Comparison of ENCODE assay signal across 1 cellular context in genomic region chr6:112879920-112880413, GRCh38.
TF ChIP-seq lines count a peak whose summit lies in the region.

No MANE protein-coding gene starts in this region.

TF ChIP-seq in HepG2, 621 proteins besides CTCF, POLR2A, EP300 and RAD21 (continued from another document):
- TF ChIP-seq, protein P1, sequence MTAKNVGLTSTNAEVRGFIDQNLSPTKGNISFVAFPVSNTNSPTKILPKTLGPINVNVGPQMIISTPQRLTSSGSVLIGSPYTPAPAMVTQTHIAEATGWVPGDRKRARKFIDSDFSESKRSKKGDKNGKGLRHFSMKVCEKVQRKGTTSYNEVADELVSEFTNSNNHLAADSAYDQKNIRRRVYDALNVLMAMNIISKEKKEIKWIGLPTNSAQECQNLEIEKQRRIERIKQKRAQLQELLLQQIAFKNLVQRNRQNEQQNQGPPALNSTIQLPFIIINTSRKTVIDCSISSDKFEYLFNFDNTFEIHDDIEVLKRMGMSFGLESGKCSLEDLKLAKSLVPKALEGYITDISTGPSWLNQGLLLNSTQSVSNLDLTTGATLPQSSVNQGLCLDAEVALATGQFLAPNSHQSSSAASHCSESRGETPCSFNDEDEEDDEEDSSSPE (CRISPR knock-in tag; IDR thresholded peaks at IDR 0.05) = peak; percentile 14; the same call in 1 of the 2 replicates
- TF ChIP-seq, protein P2, sequence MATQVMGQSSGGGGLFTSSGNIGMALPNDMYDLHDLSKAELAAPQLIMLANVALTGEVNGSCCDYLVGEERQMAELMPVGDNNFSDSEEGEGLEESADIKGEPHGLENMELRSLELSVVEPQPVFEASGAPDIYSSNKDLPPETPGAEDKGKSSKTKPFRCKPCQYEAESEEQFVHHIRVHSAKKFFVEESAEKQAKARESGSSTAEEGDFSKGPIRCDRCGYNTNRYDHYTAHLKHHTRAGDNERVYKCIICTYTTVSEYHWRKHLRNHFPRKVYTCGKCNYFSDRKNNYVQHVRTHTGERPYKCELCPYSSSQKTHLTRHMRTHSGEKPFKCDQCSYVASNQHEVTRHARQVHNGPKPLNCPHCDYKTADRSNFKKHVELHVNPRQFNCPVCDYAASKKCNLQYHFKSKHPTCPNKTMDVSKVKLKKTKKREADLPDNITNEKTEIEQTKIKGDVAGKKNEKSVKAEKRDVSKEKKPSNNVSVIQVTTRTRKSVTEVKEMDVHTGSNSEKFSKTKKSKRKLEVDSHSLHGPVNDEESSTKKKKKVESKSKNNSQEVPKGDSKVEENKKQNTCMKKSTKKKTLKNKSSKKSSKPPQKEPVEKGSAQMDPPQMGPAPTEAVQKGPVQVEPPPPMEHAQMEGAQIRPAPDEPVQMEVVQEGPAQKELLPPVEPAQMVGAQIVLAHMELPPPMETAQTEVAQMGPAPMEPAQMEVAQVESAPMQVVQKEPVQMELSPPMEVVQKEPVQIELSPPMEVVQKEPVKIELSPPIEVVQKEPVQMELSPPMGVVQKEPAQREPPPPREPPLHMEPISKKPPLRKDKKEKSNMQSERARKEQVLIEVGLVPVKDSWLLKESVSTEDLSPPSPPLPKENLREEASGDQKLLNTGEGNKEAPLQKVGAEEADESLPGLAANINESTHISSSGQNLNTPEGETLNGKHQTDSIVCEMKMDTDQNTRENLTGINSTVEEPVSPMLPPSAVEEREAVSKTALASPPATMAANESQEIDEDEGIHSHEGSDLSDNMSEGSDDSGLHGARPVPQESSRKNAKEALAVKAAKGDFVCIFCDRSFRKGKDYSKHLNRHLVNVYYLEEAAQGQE (IDR thresholded peaks at IDR 0.05; ENCODE audit: borderline replicate concordance in 1 of 2, low read depth in 1 of 2, low read length in 2 of 2) = no peak
- 0 out of 2 replicates have a peak, but pooled peaks have one; percentile 49 for TF ChIP-seq CAMTA2 (CRISPR knock-in tag; IDR thresholded peaks at IDR 0.05; ENCODE audit: borderline replicate concordance)
- TF ChIP-seq KDM1A (CRISPR knock-in tag; IDR thresholded peaks at IDR 0.05) = peak; percentile 63; the same call in 1 of the 2 replicates
- TF ChIP-seq ZNF567 (CRISPR knock-in tag; IDR thresholded peaks at IDR 0.05; ENCODE audit: borderline replicate concordance) = peak; percentile 48; the same call in 1 of the 2 replicates
- TF ChIP-seq SP2 (CRISPR knock-in tag; IDR thresholded peaks at IDR 0.05) = no peak
- TF ChIP-seq HOXD1 (CRISPR knock-in tag; IDR thresholded peaks at IDR 0.05) = peak; percentile 73
- peak; percentile 81 for TF ChIP-seq ZFY (CRISPR knock-in tag; IDR thresholded peaks at IDR 0.05)
- no peak for TF ChIP-seq ZBTB3 (CRISPR knock-in tag; IDR thresholded peaks at IDR 0.05; ENCODE audit: borderline replicate concordance, low read depth)
- no peak for TF ChIP-seq ZNF326 (CRISPR knock-in tag; IDR thresholded peaks at IDR 0.05; ENCODE audit: borderline replicate concordance)
- TF ChIP-seq, protein P3, sequence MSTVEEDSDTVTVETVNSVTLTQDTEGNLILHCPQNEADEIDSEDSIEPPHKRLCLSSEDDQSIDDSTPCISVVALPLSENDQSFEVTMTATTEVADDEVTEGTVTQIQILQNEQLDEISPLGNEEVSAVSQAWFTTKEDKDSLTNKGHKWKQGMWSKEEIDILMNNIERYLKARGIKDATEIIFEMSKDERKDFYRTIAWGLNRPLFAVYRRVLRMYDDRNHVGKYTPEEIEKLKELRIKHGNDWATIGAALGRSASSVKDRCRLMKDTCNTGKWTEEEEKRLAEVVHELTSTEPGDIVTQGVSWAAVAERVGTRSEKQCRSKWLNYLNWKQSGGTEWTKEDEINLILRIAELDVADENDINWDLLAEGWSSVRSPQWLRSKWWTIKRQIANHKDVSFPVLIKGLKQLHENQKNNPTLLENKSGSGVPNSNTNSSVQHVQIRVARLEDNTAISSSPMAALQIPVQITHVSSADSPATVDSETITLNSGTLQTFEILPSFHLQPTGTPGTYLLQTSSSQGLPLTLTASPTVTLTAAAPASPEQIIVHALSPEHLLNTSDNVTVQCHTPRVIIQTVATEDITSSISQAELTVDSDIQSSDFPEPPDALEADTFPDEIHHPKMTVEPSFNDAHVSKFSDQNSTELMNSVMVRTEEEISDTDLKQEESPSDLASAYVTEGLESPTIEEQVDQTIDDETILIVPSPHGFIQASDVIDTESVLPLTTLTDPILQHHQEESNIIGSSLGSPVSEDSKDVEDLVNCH (CRISPR knock-in tag; IDR thresholded peaks at IDR 0.05) = no peak
- TF ChIP-seq KDM5B (CRISPR knock-in tag; IDR thresholded peaks at IDR 0.05; ENCODE audit: borderline replicate concordance) = peak; percentile 89; the same call in 1 of the 2 replicates
- TF ChIP-seq ZNF230 (CRISPR knock-in tag; IDR thresholded peaks at IDR 0.05) = no peak
- peak; percentile 78; the same call in 1 of the 2 replicates for TF ChIP-seq ZNF563 (CRISPR knock-in tag; IDR thresholded peaks at IDR 0.05)
- TF ChIP-seq TARDBP (CRISPR knock-in tag; IDR thresholded peaks at IDR 0.05) = peak; percentile 70; the same call in 1 of the 2 replicates
- TF ChIP-seq GATA4 (IDR thresholded peaks at IDR 0.05; ENCODE audit: borderline replicate concordance, low read depth) = no peak
- TF ChIP-seq ZNF264 (CRISPR knock-in tag; IDR thresholded peaks at IDR 0.05) = peak; percentile 81; the same call in 1 of the 2 replicates
- peak; percentile 82 for TF ChIP-seq PHF8 (CRISPR knock-in tag; IDR thresholded peaks at IDR 0.05)
- TF ChIP-seq ARID5B (CRISPR knock-in tag; IDR thresholded peaks at IDR 0.05) = peak; percentile 85
- TF ChIP-seq, protein P4, sequence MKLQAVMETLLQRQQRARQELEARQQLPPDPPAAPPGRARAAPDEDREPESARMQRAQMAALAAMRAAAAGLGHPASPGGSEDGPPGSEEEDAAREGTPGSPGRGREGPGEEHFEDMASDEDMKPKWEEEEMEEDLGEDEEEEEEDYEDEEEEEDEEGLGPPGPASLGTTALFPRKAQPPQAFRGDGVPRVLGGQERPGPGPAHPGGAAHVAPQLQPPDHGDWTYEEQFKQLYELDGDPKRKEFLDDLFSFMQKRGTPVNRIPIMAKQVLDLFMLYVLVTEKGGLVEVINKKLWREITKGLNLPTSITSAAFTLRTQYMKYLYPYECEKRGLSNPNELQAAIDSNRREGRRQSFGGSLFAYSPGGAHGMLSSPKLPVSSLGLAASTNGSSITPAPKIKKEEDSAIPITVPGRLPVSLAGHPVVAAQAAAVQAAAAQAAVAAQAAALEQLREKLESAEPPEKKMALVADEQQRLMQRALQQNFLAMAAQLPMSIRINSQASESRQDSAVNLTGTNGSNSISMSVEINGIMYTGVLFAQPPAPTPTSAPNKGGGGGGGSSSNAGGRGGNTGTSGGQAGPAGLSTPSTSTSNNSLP (IDR thresholded peaks at IDR 0.05; ENCODE audit: low read depth, low read length) = no peak
- no peak for TF ChIP-seq AHR (CRISPR knock-in tag; IDR thresholded peaks at IDR 0.05)
- TF ChIP-seq ZBTB25 (CRISPR knock-in tag; IDR thresholded peaks at IDR 0.05) = peak; percentile 52
- TF ChIP-seq CEBPZ (IDR thresholded peaks at IDR 0.05; ENCODE audit: low read length) = no peak
- peak; percentile 51 for TF ChIP-seq ZNF770 (CRISPR knock-in tag; IDR thresholded peaks at IDR 0.05)
- TF ChIP-seq ZNF263 (CRISPR knock-in tag; IDR thresholded peaks at IDR 0.05) = 0 out of 2 replicates have a peak, but pooled peaks have one; percentile 33
- TF ChIP-seq, protein P5, sequence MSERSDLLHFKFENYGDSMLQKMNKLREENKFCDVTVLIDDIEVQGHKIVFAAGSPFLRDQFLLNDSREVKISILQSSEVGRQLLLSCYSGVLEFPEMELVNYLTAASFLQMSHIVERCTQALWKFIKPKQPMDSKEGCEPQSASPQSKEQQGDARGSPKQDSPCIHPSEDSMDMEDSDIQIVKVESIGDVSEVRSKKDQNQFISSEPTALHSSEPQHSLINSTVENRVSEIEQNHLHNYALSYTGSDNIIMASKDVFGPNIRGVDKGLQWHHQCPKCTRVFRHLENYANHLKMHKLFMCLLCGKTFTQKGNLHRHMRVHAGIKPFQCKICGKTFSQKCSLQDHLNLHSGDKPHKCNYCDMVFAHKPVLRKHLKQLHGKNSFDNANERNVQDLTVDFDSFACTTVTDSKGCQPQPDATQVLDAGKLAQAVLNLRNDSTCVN (CRISPR knock-in tag; IDR thresholded peaks at IDR 0.05; ENCODE audit: borderline replicate concordance) = no peak
- no peak for TF ChIP-seq BATF2 (CRISPR knock-in tag; IDR thresholded peaks at IDR 0.05)
- no peak for TF ChIP-seq SKI (IDR thresholded peaks at IDR 0.05; ENCODE audit: partially characterized antibody)
- no peak for TF ChIP-seq ZNF672 (CRISPR knock-in tag; IDR thresholded peaks at IDR 0.05)
- TF ChIP-seq MBD4 (IDR thresholded peaks at IDR 0.05; ENCODE audit: borderline replicate concordance, low read length) = no peak
- no peak for TF ChIP-seq ZNF577 (CRISPR knock-in tag; IDR thresholded peaks at IDR 0.05; ENCODE audit: borderline replicate concordance, low read depth)
- TF ChIP-seq U2AF2 (IDR thresholded peaks at IDR 0.05; ENCODE audit: low read depth, low read length) = 0 out of 2 replicates have a peak, but pooled peaks have one; percentile 45
- TF ChIP-seq ZNF777 (CRISPR knock-in tag; IDR thresholded peaks at IDR 0.05) = 0 out of 2 replicates have a peak, but pooled peaks have one; percentile 39
- peak; percentile 98 for TF ChIP-seq POGZ (CRISPR knock-in tag; IDR thresholded peaks at IDR 0.05)
- TF ChIP-seq REL (CRISPR knock-in tag; conservative IDR thresholded peaks at IDR 0.05) = no peak
